In genomic region chr3:178436773-178437172, GRCh38 we compare ENCODE assay signal across 8 cellular contexts.
DNase-seq lines count a peak whose midpoint lies in the region; ATAC-seq and TF ChIP-seq lines count a peak whose summit lies in the region.

No MANE protein-coding gene starts in this region.

- intact Hi-C loops in activated CD8-positive, alpha-beta T cell treated with anti-CD3 and anti-CD28 coated beads for 36 hours (cut with micrococcal nuclease) = loop anchor here (5.0 kb wide), 1 partner anchor 531 kb away; no protein-coding TSS in a partner anchor
- intact Hi-C loops in activated T-helper 1 cell treated with anti-CD3 and anti-CD28 coated beads, Interleukin-12 subunit alpha, Interleukin-12 subunit beta, Interleukin-2, Interleukin-4 antibody, amounts not matched to agents 30 ng/mL and 10 ng/mL and 1 ng/mL, durations not matched to agents 14 hours and 24 hours and 36 hours (cut with micrococcal nuclease) = loop anchor here (2.0 to 10.0 kb wide), 4 partner anchors 530 to 1118 kb away; partner anchors contain the start of gene ZNF639

- no peak overlapping the region for H3K4me3 ChIP-seq in coronary artery

- ATAC-seq in activated CD8-positive, alpha-beta T cell treated with anti-CD3 and anti-CD28 coated beads for 36 hours = peak; percentile 20
- no peak for ATAC-seq in activated CD8-positive, alpha-beta T cell treated with anti-CD3 and anti-CD28 coated beads, Interleukin-2, amount 10 ng/mL, durations not matched to agents 7 days and 5 days
- peak; percentile 68 for ATAC-seq in HG03378 (IDR thresholded peaks at IDR 0.05; ENCODE audit: unreplicated experiment)

- no peak overlapping the region for H3K4me3 Mint-ChIP-seq in activated CD8-positive, alpha-beta T cell treated with anti-CD3 and anti-CD28 coated beads for 36 hours
- H3K4me3 Mint-ChIP-seq in activated CD8-positive, alpha-beta T cell treated with anti-CD3 and anti-CD28 coated beads, Interleukin-2, amount 10 ng/mL, durations not matched to agents 7 days and 5 days = no peak overlapping the region
- no peak overlapping the region for H3K4me3 Mint-ChIP-seq in mesothelial cell of epicardium
- H3K4me3 Mint-ChIP-seq in activated T-helper 1 cell treated with anti-CD3 and anti-CD28 coated beads, Interleukin-12 subunit alpha, Interleukin-12 subunit beta, Interleukin-2, Interleukin-4 antibody, amounts not matched to agents 30 ng/mL and 10 ng/mL and 1 ng/mL, durations not matched to agents 14 hours and 24 hours and 36 hours = no peak overlapping the region

- no peaks in the 10 kb centered on the region for H3K4me1 Mint-ChIP-seq in activated CD8-positive, alpha-beta T cell treated with anti-CD3 and anti-CD28 coated beads for 36 hours (ENCODE audit: low read depth)
- H3K4me1 Mint-ChIP-seq in activated CD8-positive, alpha-beta T cell treated with anti-CD3 and anti-CD28 coated beads, Interleukin-2, amount 10 ng/mL, durations not matched to agents 7 days and 5 days (ENCODE audit: low read depth) = no peaks in the 10 kb centered on the region
- H3K4me1 Mint-ChIP-seq in mesothelial cell of epicardium = peaks cover 38% of the 10 kb centered on the region
- no peaks in the 10 kb centered on the region for H3K4me1 Mint-ChIP-seq in activated T-helper 1 cell treated with anti-CD3 and anti-CD28 coated beads, Interleukin-12 subunit alpha, Interleukin-12 subunit beta, Interleukin-2, Interleukin-4 antibody, amounts not matched to agents 30 ng/mL and 10 ng/mL and 1 ng/mL, durations not matched to agents 14 hours and 24 hours and 36 hours (ENCODE audit: low read depth)

- peak; percentile 46 for TF ChIP-seq CTCF in activated CD8-positive, alpha-beta T cell treated with anti-CD3 and anti-CD28 coated beads for 36 hours (IDR thresholded peaks at IDR 0.05)
- TF ChIP-seq CTCF in coronary artery (IDR thresholded peaks at IDR 0.05) (peak; percentile 29), mesothelial cell of epicardium (IDR thresholded peaks at IDR 0.05; ENCODE audit: unreplicated experiment) (peak; percentile 95)

- CTCF ChIA-PET in activated CD8-positive, alpha-beta T cell treated with anti-CD3 and anti-CD28 coated beads for 36 hours (lab: Charles Lee) = interaction anchor here (1.2 to 2.0 kb wide), 6 partner anchors 10 to 530 kb away, joined by 3 to 5 read pairs (median 4); no protein-coding TSS in a partner anchor
- CTCF ChIA-PET in activated CD8-positive, alpha-beta T cell treated with anti-CD3 and anti-CD28 coated beads, Interleukin-2, amount 10 ng/mL, durations not matched to agents 7 days and 5 days (lab: Charles Lee) = interaction anchor here (1.5 kb wide), 1 partner anchor 187 kb away, joined by 3 read pairs; no protein-coding TSS in a partner anchor

- no peak overlapping the region for H3K27ac Mint-ChIP-seq in activated CD8-positive, alpha-beta T cell treated with anti-CD3 and anti-CD28 coated beads for 36 hours
- no peak overlapping the region for H3K27ac Mint-ChIP-seq in activated CD8-positive, alpha-beta T cell treated with anti-CD3 and anti-CD28 coated beads, Interleukin-2, amount 10 ng/mL, durations not matched to agents 7 days and 5 days
- H3K27ac Mint-ChIP-seq in mesothelial cell of epicardium = peak overlapping the region; percentile 6
- H3K27ac Mint-ChIP-seq in activated T-helper 1 cell treated with anti-CD3 and anti-CD28 coated beads, Interleukin-12 subunit alpha, Interleukin-12 subunit beta, Interleukin-2, Interleukin-4 antibody, amounts not matched to agents 30 ng/mL and 10 ng/mL and 1 ng/mL, durations not matched to agents 14 hours and 24 hours and 36 hours = no peak overlapping the region

- H3K9me3 Mint-ChIP-seq in activated CD8-positive, alpha-beta T cell treated with anti-CD3 and anti-CD28 coated beads for 36 hours = no peaks in the 10 kb centered on the region
- H3K9me3 Mint-ChIP-seq in activated CD8-positive, alpha-beta T cell treated with anti-CD3 and anti-CD28 coated beads, Interleukin-2, amount 10 ng/mL, durations not matched to agents 7 days and 5 days (ENCODE audit: insufficient read depth) = no peaks in the 10 kb centered on the region
- no peaks in the 10 kb centered on the region for H3K9me3 Mint-ChIP-seq in mesothelial cell of epicardium
- no peaks in the 10 kb centered on the region for H3K9me3 Mint-ChIP-seq in activated T-helper 1 cell treated with anti-CD3 and anti-CD28 coated beads, Interleukin-12 subunit alpha, Interleukin-12 subunit beta, Interleukin-2, Interleukin-4 antibody, amounts not matched to agents 30 ng/mL and 10 ng/mL and 1 ng/mL, durations not matched to agents 14 hours and 24 hours and 36 hours

- POLR2A ChIA-PET in activated CD8-positive, alpha-beta T cell treated with anti-CD3 and anti-CD28 coated beads for 36 hours (lab: Charles Lee) = interaction anchor here (0.9 kb wide), 1 partner anchor 10 kb away, joined by 3 read pairs; no protein-coding TSS in a partner anchor
- POLR2A ChIA-PET in activated CD8-positive, alpha-beta T cell treated with anti-CD3 and anti-CD28 coated beads, Interleukin-2, amount 10 ng/mL, durations not matched to agents 7 days and 5 days (lab: Charles Lee) = no interaction called here

- no peak for DNase-seq in activated CD8-positive, alpha-beta T cell treated with anti-CD3 and anti-CD28 coated beads for 36 hours
- DNase-seq in activated CD8-positive, alpha-beta T cell treated with anti-CD3 and anti-CD28 coated beads, Interleukin-2, amount 10 ng/mL, durations not matched to agents 7 days and 5 days = no peak
- peak; percentile 42 for DNase-seq in NCI-H748 treated with DMSO at 0.1 percent for 48 hours (lab: John Stamatoyannopoulos, UW)
- no peak for DNase-seq in coronary artery (ENCODE audit: low spot score)
- no peak for DNase-seq in mesothelial cell of epicardium (ENCODE audit: low spot score in 2 of 2, unreplicated experiment in 2 of 2)
- no peak for DNase-seq in activated T-helper 1 cell treated with anti-CD3 and anti-CD28 coated beads, Interleukin-12 subunit alpha, Interleukin-12 subunit beta, Interleukin-2, Interleukin-4 antibody, amounts not matched to agents 30 ng/mL and 10 ng/mL and 1 ng/mL, durations not matched to agents 14 hours and 24 hours and 36 hours (ENCODE audit: low spot score)
- DNase-seq in mucosa of gallbladder (ENCODE audit: low spot score) = no peak

- no peak overlapping the region for H3K27ac ChIP-seq in coronary artery

- no peaks in the 10 kb centered on the region for H3K36me3 Mint-ChIP-seq in activated CD8-positive, alpha-beta T cell treated with anti-CD3 and anti-CD28 coated beads for 36 hours (ENCODE audit: low read depth)
- H3K36me3 Mint-ChIP-seq in activated CD8-positive, alpha-beta T cell treated with anti-CD3 and anti-CD28 coated beads, Interleukin-2, amount 10 ng/mL, durations not matched to agents 7 days and 5 days (ENCODE audit: low read depth) = no peaks in the 10 kb centered on the region
- no peaks in the 10 kb centered on the region for H3K36me3 Mint-ChIP-seq in mesothelial cell of epicardium
- no peaks in the 10 kb centered on the region for H3K36me3 Mint-ChIP-seq in activated T-helper 1 cell treated with anti-CD3 and anti-CD28 coated beads, Interleukin-12 subunit alpha, Interleukin-12 subunit beta, Interleukin-2, Interleukin-4 antibody, amounts not matched to agents 30 ng/mL and 10 ng/mL and 1 ng/mL, durations not matched to agents 14 hours and 24 hours and 36 hours (ENCODE audit: low read depth)

- peaks cover 2% of the 10 kb centered on the region for H3K27me3 Mint-ChIP-seq in activated CD8-positive, alpha-beta T cell treated with anti-CD3 and anti-CD28 coated beads for 36 hours
- no peaks in the 10 kb centered on the region for H3K27me3 Mint-ChIP-seq in activated CD8-positive, alpha-beta T cell treated with anti-CD3 and anti-CD28 coated beads, Interleukin-2, amount 10 ng/mL, durations not matched to agents 7 days and 5 days (ENCODE audit: low read depth)
- H3K27me3 Mint-ChIP-seq in mesothelial cell of epicardium (ENCODE audit: low read depth) = no peaks in the 10 kb centered on the region
- H3K27me3 Mint-ChIP-seq in activated T-helper 1 cell treated with anti-CD3 and anti-CD28 coated beads, Interleukin-12 subunit alpha, Interleukin-12 subunit beta, Interleukin-2, Interleukin-4 antibody, amounts not matched to agents 30 ng/mL and 10 ng/mL and 1 ng/mL, durations not matched to agents 14 hours and 24 hours and 36 hours (ENCODE audit: insufficient read depth) = no peaks in the 10 kb centered on the region

Comparison
In these comparisons a context has a peak if more than half of its experiments do, and no peak if none do; other contexts are left out.
1. CTCF ChIP-seq: peak in every context shown above with its lines; median percentile 95 in mesothelial cell of epicardium; 46 in activated CD8-positive, alpha-beta T cell treated with anti-CD3 and anti-CD28 coated beads for 36 hours; 29 in coronary artery.